9 cellular contexts compared by ENCODE assay signal in the genomic region with DNA sequence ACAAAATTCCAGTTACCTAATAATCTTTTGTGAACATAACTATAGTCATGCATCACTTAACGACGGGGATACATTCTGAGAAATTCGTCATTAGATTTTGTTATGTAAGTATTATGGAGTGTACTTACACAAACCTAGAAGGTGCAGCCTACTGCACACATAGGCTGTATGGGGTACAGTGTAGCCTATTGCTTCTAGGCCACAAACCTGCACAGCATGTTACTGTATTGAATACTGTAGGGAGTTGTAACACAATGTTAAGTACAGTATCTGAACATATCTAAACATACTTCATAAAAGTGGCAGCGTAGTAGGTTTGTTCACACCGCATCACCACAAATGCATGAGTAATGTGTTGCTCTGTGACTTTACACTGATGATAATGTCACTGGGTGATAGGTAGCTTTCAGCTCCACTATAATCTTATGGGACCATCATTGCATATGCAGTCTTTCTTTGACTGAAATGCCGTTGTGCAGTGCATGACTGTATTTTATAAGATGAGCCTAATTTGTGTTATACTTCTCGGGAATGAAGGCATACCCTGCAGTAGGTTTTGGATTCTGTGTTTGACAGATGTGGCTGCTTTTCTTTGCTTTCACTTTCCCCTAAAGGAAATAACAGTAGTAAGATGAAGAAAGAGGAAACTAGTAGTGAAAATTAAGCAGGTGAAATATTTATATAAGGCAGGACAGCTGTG.
DNase-seq lines count a peak whose midpoint lies in the region; ATAC-seq and TF ChIP-seq lines count a peak whose summit lies in the region.
"Had no signal": no experiment of that assay in that cellular context is flagged by ENCODE, and none has a peak within 500 bp of the region (broad histone marks: within the 10 kb centered on the region; RNA-seq: fewer than 3 reads in every experiment).

No MANE protein-coding gene starts in this region.

- H3K27me3 ChIP-seq in sigmoid colon, result no peaks in the 10 kb centered on the region
- H3K27me3 ChIP-seq: SJCRH30 had no signal

- H3K9me3 ChIP-seq in sigmoid colon, result no peaks in the 10 kb centered on the region
- H3K9me3 ChIP-seq: SJCRH30 had no signal

- DNase-seq in GM12865 (ENCODE audit: low read depth) (peak; percentile 43), sigmoid colon (no peak), NCI-H187 (lab: John Stamatoyannopoulos, UW) (no peak), NCI-H2029 treated with DMSO at 0.1 percent for 48 hours (lab: John Stamatoyannopoulos, UW) (no peak), HT-29 (ENCODE audit: low spot score) (no peak)
- DNase-seq in activated T-cell treated with anti-CD3 and anti-CD28 coated beads, Interleukin-2, amount 50 U/mL, for 48 hours, result peak; percentile 19 to 21
- DNase-seq: SJCRH30 had no signal

- TF ChIP-seq EP300 in sigmoid colon (IDR thresholded peaks at IDR 0.05), result no peak

- no peak for TF ChIP-seq CTCF in GM12865 (IDR thresholded peaks at IDR 0.05; ENCODE audit: insufficient read depth, low read depth, low read length, missing control alignments)
- no peak for TF ChIP-seq CTCF in sigmoid colon (IDR thresholded peaks at IDR 0.05)

- WGBS in sigmoid colon, 2 donors, result 64 to 77% methylated on average over 7 of the region's 7 CpGs

- intact Hi-C loops in sigmoid colon (cut with DNase I), result no loop called here

- H3K4me1 ChIP-seq in sigmoid colon, result peaks cover 0 to 5% (median 0%) of the 10 kb centered on the region in 4 donors
- H3K4me1 ChIP-seq: SJCRH30 had no signal

- TF ChIP-seq POLR2A in sigmoid colon (IDR thresholded peaks at IDR 0.05), result no peak

- ATAC-seq in GM19452 (IDR thresholded peaks at IDR 0.05; ENCODE audit: unreplicated experiment) (peak; percentile 87), HG03103 (IDR thresholded peaks at IDR 0.05; ENCODE audit: low read depth, unreplicated experiment) (peak; percentile 46)

- no peak overlapping the region for H3K27ac ChIP-seq in sigmoid colon
- H3K27ac ChIP-seq: SJCRH30 had no signal

- no peaks in the 10 kb centered on the region for H3K36me3 ChIP-seq in sigmoid colon
- H3K36me3 ChIP-seq: SJCRH30 had no signal

- H3K4me3 ChIP-seq in GM12865 (ENCODE audit: low read depth, low read length) (no peak overlapping the region), sigmoid colon (no peak overlapping the region)
- H3K4me3 ChIP-seq: SJCRH30 had no signal

Comparison
In these comparisons a context has a peak if more than half of its experiments do, and no peak if none do; other contexts are left out.
1. DNase-seq: peak in GM12865 (single experiment) and activated T-cell treated with anti-CD3 and anti-CD28 coated beads, Interleukin-2, amount 50 U/mL, for 48 hours (2 of 2); none in sigmoid colon (single experiment), NCI-H187 (0 of 2), NCI-H2029 treated with DMSO at 0.1 percent for 48 hours (single experiment) and HT-29 (single experiment).